ENCODE assay signal across 8 cellular contexts in the genomic region with DNA sequence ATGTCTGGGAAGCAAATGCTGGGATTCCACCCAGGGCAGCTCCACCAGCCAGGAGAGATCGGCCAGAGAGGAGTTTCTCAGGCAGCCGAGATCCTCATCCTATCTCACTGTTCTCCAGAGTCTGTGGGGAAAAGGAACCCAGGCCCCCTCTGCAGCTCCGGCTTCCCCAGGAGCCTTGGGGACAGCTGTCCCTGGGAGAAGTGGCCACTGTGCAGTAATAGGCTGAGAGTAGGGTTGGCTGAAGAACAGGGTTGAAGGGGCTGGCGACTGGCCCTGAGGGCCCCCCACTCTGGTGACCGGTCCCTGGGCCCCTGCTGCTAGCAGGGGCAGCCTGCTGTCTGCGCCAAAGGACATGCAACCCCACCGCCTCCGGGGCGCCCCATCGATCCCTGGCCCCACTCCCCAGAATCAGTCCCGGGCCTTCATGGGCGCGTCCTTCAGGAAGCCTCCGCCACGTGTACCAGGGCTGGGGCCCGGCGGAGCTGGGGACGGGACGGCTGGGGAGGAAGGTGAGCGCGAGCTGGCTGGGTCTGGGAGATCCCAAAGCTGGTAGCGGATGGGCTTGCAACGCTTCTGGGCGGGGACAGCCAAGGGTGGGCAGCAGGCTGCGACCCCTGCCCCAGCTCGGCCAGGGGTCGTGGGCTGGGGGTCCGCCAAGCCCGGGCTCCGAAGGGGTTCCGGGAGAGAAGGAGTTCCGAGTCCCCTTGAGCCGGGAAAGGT. TPM values are rescaled to one million over a fixed set of nuclear protein-coding genes. Genes with fewer than 3 reads are reported as not detected.
DNase-seq lines count a peak whose midpoint lies in the region; ATAC-seq and TF ChIP-seq lines count a peak whose summit lies in the region.

No MANE protein-coding gene starts in this region.

- peak overlapping the region; percentile 91 for H3K27ac ChIP-seq in upper lobe of right lung

- no peaks in the 10 kb centered on the region for H3K27me3 Mint-ChIP-seq in memory B cell

- DNase-seq in Daoy (ENCODE audit: low read depth) (peak; percentile 68), NCI-H69 (lab: John Stamatoyannopoulos, UW) (peak; percentile 68), choroid plexus epithelial cell (ENCODE audit: low read depth) (no peak), memory B cell (ENCODE audit: low spot score in 2 of 2) (peak in 1 of 2 donors; percentile 43), upper lobe of right lung (no peak), NCI-H2081 treated with DMSO at 0.1 percent for 48 hours (lab: John Stamatoyannopoulos, UW) (no peak), NCI-H226 (no peak)

- peaks cover 6% of the 10 kb centered on the region for H3K36me3 ChIP-seq in upper lobe of right lung

- H3K9me3 ChIP-seq in upper lobe of right lung = no peaks in the 10 kb centered on the region

- peak overlapping the region; percentile 69 for H3K4me3 Mint-ChIP-seq in memory B cell

- no peak overlapping the region for H3K27ac Mint-ChIP-seq in memory B cell

- H3K4me3 ChIP-seq in choroid plexus epithelial cell (ENCODE audit: low read depth, low read length) = peak overlapping the region; percentile 88
- peak overlapping the region; percentile 92 for H3K4me3 ChIP-seq in upper lobe of right lung

- H3K36me3 Mint-ChIP-seq in memory B cell = no peaks in the 10 kb centered on the region

- TF ChIP-seq CTCF in choroid plexus epithelial cell (conservative IDR thresholded peaks at IDR 0.05; ENCODE audit: low read depth, low read length) (no peak), upper lobe of right lung (IDR thresholded peaks at IDR 0.05) (no peak)

- H3K4me1 ChIP-seq in upper lobe of right lung = peaks cover 45% of the 10 kb centered on the region

- intact Hi-C loops in upper lobe of right lung (cut with DNase I) = no loop called here

- H3K27me3 ChIP-seq in upper lobe of right lung = no peaks in the 10 kb centered on the region

- H3K9me3 Mint-ChIP-seq in memory B cell = no peaks in the 10 kb centered on the region

- ATAC-seq in memory B cell (ENCODE audit: low read depth) = no peak
- ATAC-seq in upper lobe of right lung = no peak
- no peak for ATAC-seq in GM18867 (IDR thresholded peaks at IDR 0.05; ENCODE audit: unreplicated experiment)

- H3K4me1 Mint-ChIP-seq in memory B cell = peaks cover 14% of the 10 kb centered on the region

RNA-seq across cellular contexts. Expression of a gene that starts 44.0 kb away (rescaled TPM):
- 26.3 and 41.9 TPM in 2 replicates for total RNA-seq in Daoy (2014; rRNA removed; shearing (Covaris generic))
- 92.1 TPM for total RNA-seq in upper lobe of right lung

Comparison
In these comparisons a context has a peak if more than half of its experiments do, and no peak if none do; other contexts are left out.
1. DNase-seq: peak in Daoy (single experiment) and NCI-H69 (single experiment); none in choroid plexus epithelial cell (single experiment), upper lobe of right lung (single experiment), NCI-H2081 treated with DMSO at 0.1 percent for 48 hours (single experiment) and NCI-H226 (single experiment).